ENCODE assay signal across 1 cellular context in the genomic region with DNA sequence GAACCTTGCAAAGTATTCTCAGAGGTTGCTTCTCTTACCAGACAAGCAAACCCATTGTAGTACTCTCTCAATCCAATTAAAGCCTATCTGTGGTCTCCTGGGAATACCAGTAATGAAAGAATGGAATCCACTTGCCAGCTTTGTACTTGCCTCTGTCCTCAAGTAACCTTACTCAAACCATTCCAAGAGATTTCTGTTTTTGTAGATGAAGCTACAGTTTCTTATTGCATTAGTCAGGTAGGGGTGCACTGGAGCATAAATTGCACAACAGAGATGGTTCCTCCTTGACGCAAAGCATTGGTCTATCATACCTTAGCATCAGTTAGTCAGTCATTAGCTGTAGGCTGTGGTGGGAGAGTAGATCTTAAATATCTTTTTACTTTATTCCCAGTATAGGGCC.
A peak's percentile ranks its signal among the peaks of the same experiment; 100 is the strongest.
TF ChIP-seq lines count a peak whose summit lies in the region.

No MANE protein-coding gene starts in this region.

TF ChIP-seq in SK-N-SH treated with all-trans-retinoic acid at 6 μM for 48 hours, 23 proteins besides CTCF, POLR2A, EP300 and RAD21 (continued from another document):
- TF ChIP-seq, protein P1, sequence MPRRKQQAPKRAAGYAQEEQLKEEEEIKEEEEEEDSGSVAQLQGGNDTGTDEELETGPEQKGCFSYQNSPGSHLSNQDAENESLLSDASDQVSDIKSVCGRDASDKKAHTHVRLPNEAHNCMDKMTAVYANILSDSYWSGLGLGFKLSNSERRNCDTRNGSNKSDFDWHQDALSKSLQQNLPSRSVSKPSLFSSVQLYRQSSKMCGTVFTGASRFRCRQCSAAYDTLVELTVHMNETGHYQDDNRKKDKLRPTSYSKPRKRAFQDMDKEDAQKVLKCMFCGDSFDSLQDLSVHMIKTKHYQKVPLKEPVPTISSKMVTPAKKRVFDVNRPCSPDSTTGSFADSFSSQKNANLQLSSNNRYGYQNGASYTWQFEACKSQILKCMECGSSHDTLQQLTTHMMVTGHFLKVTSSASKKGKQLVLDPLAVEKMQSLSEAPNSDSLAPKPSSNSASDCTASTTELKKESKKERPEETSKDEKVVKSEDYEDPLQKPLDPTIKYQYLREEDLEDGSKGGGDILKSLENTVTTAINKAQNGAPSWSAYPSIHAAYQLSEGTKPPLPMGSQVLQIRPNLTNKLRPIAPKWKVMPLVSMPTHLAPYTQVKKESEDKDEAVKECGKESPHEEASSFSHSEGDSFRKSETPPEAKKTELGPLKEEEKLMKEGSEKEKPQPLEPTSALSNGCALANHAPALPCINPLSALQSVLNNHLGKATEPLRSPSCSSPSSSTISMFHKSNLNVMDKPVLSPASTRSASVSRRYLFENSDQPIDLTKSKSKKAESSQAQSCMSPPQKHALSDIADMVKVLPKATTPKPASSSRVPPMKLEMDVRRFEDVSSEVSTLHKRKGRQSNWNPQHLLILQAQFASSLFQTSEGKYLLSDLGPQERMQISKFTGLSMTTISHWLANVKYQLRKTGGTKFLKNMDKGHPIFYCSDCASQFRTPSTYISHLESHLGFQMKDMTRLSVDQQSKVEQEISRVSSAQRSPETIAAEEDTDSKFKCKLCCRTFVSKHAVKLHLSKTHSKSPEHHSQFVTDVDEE (CRISPR knock-in tag; IDR thresholded peaks at IDR 0.05) = no peak
- TF ChIP-seq, protein P2, sequence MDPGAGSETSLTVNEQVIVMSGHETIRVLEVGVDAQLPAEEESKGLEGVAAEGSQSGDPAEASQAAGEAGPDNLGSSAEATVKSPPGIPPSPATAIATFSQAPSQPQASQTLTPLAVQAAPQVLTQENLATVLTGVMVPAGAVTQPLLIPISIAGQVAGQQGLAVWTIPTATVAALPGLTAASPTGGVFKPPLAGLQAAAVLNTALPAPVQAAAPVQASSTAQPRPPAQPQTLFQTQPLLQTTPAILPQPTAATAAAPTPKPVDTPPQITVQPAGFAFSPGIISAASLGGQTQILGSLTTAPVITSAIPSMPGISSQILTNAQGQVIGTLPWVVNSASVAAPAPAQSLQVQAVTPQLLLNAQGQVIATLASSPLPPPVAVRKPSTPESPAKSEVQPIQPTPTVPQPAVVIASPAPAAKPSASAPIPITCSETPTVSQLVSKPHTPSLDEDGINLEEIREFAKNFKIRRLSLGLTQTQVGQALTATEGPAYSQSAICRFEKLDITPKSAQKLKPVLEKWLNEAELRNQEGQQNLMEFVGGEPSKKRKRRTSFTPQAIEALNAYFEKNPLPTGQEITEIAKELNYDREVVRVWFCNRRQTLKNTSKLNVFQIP (CRISPR knock-in tag; IDR thresholded peaks at IDR 0.05; ENCODE audit: borderline replicate concordance, low read depth) = no peak
- TF ChIP-seq ESRRG (CRISPR knock-in tag; IDR thresholded peaks at IDR 0.05) (no peak), RARB (CRISPR knock-in tag; IDR thresholded peaks at IDR 0.05) (no peak), ISL1 (CRISPR knock-in tag; IDR thresholded peaks at IDR 0.05) (0 out of 2 replicates have a peak, but pooled peaks have one; percentile 27), GLIS3 (CRISPR knock-in tag; IDR thresholded peaks at IDR 0.05) (no peak)
